In genomic region chr18:11042247-11042646, GRCh38 we compare ENCODE assay signal across 22 cellular contexts.
A peak's percentile ranks its signal among the peaks of the same experiment; 100 is the strongest.
DNase-seq lines count a peak whose midpoint lies in the region; ATAC-seq, FAIRE-seq and TF ChIP-seq lines count a peak whose summit lies in the region.
"Had no signal": no experiment of that assay in that cellular context is flagged by ENCODE, and none has a peak within 500 bp of the region (broad histone marks: within the 10 kb centered on the region; RNA-seq: fewer than 3 reads in every experiment).

No MANE protein-coding gene starts in this region.

- no peak overlapping the region for H3K4me3 Mint-ChIP-seq in MCF 10A (ENCODE audit: unreplicated experiment)
- H3K4me3 Mint-ChIP-seq in activated T-cell treated with anti-CD3 and anti-CD28 coated beads, Interleukin-2, amount 50 U/mL, for 24 hours = no peak overlapping the region
- H3K4me3 Mint-ChIP-seq: activated CD4-positive, alpha-beta T cell treated with anti-CD3 and anti-CD28 coated beads for 36 hours; activated naive CD4-positive, alpha-beta T cell treated with anti-CD3 and anti-CD28 coated beads, Interleukin-2, amount 50 U/mL, for 24 hours had no signal

- intact Hi-C loops in MCF 10A (cut with micrococcal nuclease) = loop anchor here (5.0 to 10.0 kb wide), 3 partner anchors 35 to 480 kb away; no protein-coding TSS in a partner anchor
- intact Hi-C loops in breast epithelium (cut with DNase I; ENCODE audit: low total_unique reads) = no loop called here
- intact Hi-C loops in endothelial cell of umbilical vein (cut with micrococcal nuclease) = loop anchor here (5.0 kb wide), 1 partner anchor 35 kb away; no protein-coding TSS in a partner anchor

- H3K9me3 Mint-ChIP-seq in MCF 10A (ENCODE audit: unreplicated experiment) = no peaks in the 10 kb centered on the region
- H3K9me3 Mint-ChIP-seq in activated T-cell treated with anti-CD3 and anti-CD28 coated beads, Interleukin-2, amount 50 U/mL, for 24 hours = no peaks in the 10 kb centered on the region
- H3K9me3 Mint-ChIP-seq: activated naive CD4-positive, alpha-beta T cell treated with anti-CD3 and anti-CD28 coated beads, Interleukin-2, amount 50 U/mL, for 24 hours had no signal

- FAIRE-seq in endothelial cell of umbilical vein (lab: Jason Lieb, UNC) = no peak
- FAIRE-seq: endometrium had no signal

- no peaks in the 10 kb centered on the region for H3K27me3 ChIP-seq in breast epithelium
- H3K27me3 ChIP-seq in endothelial cell of umbilical vein (ENCODE audit: control insufficient read depth in 2 of 2, insufficient read depth in 2 of 2, low read length in 2 of 2) = no peaks in the 10 kb centered on the region
- no peaks in the 10 kb centered on the region for H3K27me3 ChIP-seq in mesenchymal stem cell (ENCODE audit: control insufficient read depth in 1 of 2, insufficient read depth in 1 of 2, low read length in 2 of 2)
- H3K27me3 ChIP-seq: BLaER1 treated with 17β-estradiol and CSF1 and Interleukin-3, amounts not matched to agents 10 nM and 100 nM; cardiac muscle cell; gastroesophageal sphincter; neutrophil; SJSA1; tibial nerve had no signal

- dilution Hi-C loops in endothelial cell of umbilical vein (cut with MboI; ENCODE audit: extremely low pct_ligation_motif_present, low sequenced_read_pairs) = no loop called here

- H3K36me3 Mint-ChIP-seq in MCF 10A (ENCODE audit: insufficient read depth, unreplicated experiment) = no peaks in the 10 kb centered on the region
- no peaks in the 10 kb centered on the region for H3K36me3 Mint-ChIP-seq in activated T-cell treated with anti-CD3 and anti-CD28 coated beads, Interleukin-2, amount 50 U/mL, for 24 hours (ENCODE audit: low read depth)
- H3K36me3 Mint-ChIP-seq: activated naive CD4-positive, alpha-beta T cell treated with anti-CD3 and anti-CD28 coated beads, Interleukin-2, amount 50 U/mL, for 24 hours had no signal

- no peak overlapping the region for H2BK5ac ChIP-seq in mesenchymal stem cell (ENCODE audit: low read depth, low read length, poor library complexity, severe bottlenecking)

- H4K20me1 ChIP-seq in endothelial cell of umbilical vein (replicated peaks; ENCODE audit: control insufficient read depth, extremely low read depth, insufficient read depth, low read length) = no peaks in the 10 kb centered on the region
- H4K20me1 ChIP-seq: BLaER1 treated with 17β-estradiol and CSF1 and Interleukin-3, amounts not matched to agents 10 nM and 100 nM had no signal

- H2AK5ac ChIP-seq in mesenchymal stem cell (ENCODE audit: low read length, severe bottlenecking) = peak overlapping the region; percentile 58

- BruUV-seq in MCF 10A (replicated peaks; lab: Mats Ljungman, UMichigan) (no TSS peak), endothelial cell of umbilical vein (replicated peaks; lab: Mats Ljungman, UMichigan) (no TSS peak)

- H4K91ac ChIP-seq in mesenchymal stem cell (ENCODE audit: low read length) = peak overlapping the region; percentile 61

- H4K8ac ChIP-seq in mesenchymal stem cell (ENCODE audit: low read length) = no peak overlapping the region

- H3K79me1 ChIP-seq in mesenchymal stem cell (replicated peaks; ENCODE audit: low read length, poor library complexity, severe bottlenecking) = no peaks in the 10 kb centered on the region

- no peak for ATAC-seq in HG03432 (IDR thresholded peaks at IDR 0.05; ENCODE audit: unreplicated experiment)
- ATAC-seq: activated CD4-positive, alpha-beta T cell treated with anti-CD3 and anti-CD28 coated beads for 36 hours; gastroesophageal sphincter had no signal

- peak overlapping the region; percentile 3 for H3K27ac Mint-ChIP-seq in MCF 10A (ENCODE audit: low read depth, unreplicated experiment)
- no peak overlapping the region for H3K27ac Mint-ChIP-seq in activated T-cell treated with anti-CD3 and anti-CD28 coated beads, Interleukin-2, amount 50 U/mL, for 24 hours
- H3K27ac Mint-ChIP-seq: activated CD4-positive, alpha-beta T cell treated with anti-CD3 and anti-CD28 coated beads for 36 hours; activated naive CD4-positive, alpha-beta T cell treated with anti-CD3 and anti-CD28 coated beads, Interleukin-2, amount 50 U/mL, for 24 hours had no signal

- H3K4me1 Mint-ChIP-seq in MCF 10A (ENCODE audit: insufficient read depth, unreplicated experiment) = no peaks in the 10 kb centered on the region
- H3K4me1 Mint-ChIP-seq in activated T-cell treated with anti-CD3 and anti-CD28 coated beads, Interleukin-2, amount 50 U/mL, for 24 hours (ENCODE audit: low read depth) = no peaks in the 10 kb centered on the region
- H3K4me1 Mint-ChIP-seq: activated CD4-positive, alpha-beta T cell treated with anti-CD3 and anti-CD28 coated beads for 36 hours; activated naive CD4-positive, alpha-beta T cell treated with anti-CD3 and anti-CD28 coated beads, Interleukin-2, amount 50 U/mL, for 24 hours had no signal

- no peak for DNase-seq in MCF 10A (ENCODE audit: unreplicated experiment)
- DNase-seq in breast epithelium (ENCODE audit: low spot score in 2 of 2) = no peak
- DNase-seq in endothelial cell of umbilical vein (ENCODE audit: low read depth, low spot score) = peak; percentile 41
- DNase-seq in mesenchymal stem cell = peak; percentile 93
- DNase-seq in AG08396 (ENCODE audit: low spot score) = no peak
- no peak for DNase-seq in activated T-cell treated with anti-CD3 and anti-CD28 coated beads, Interleukin-2, amount 50 U/mL, for 24 hours
- no peak for DNase-seq in cerebellum (ENCODE audit: low spot score)
- DNase-seq: 8988T; activated CD4-positive, alpha-beta T cell treated with anti-CD3 and anti-CD28 coated beads for 36 hours; DMS53; NCI-H2081; right cardiac atrium; stimulated activated CD4-positive, alpha-beta T cell treated with anti-CD3 and anti-CD28 coated beads, Interleukin-4, amount 100 ng/mL, for 1 hour had no signal

- peak overlapping the region; percentile 54 for H2BK120ac ChIP-seq in mesenchymal stem cell (ENCODE audit: low read depth, low read length)

- peaks cover 0 to 6% of the 10 kb centered on the region in 2 donors for H3K9me3 ChIP-seq in breast epithelium
- no peaks in the 10 kb centered on the region for H3K9me3 ChIP-seq in endothelial cell of umbilical vein (replicated peaks; ENCODE audit: control insufficient read depth, insufficient read depth, low read length)
- H3K9me3 ChIP-seq in mesenchymal stem cell (ENCODE audit: control insufficient read depth, low read length) = no peaks in the 10 kb centered on the region
- H3K9me3 ChIP-seq: BLaER1 treated with 17β-estradiol and CSF1 and Interleukin-3, amounts not matched to agents 10 nM and 100 nM; neutrophil; SJSA1; tibial nerve had no signal

- H3K23ac ChIP-seq in mesenchymal stem cell (ENCODE audit: low read length in 2 of 2) = no peak overlapping the region

- TF ChIP-seq CTCF in MCF 10A (IDR thresholded peaks at IDR 0.05; ENCODE audit: unreplicated experiment) = no peak
- no peak for TF ChIP-seq CTCF in breast epithelium (IDR thresholded peaks at IDR 0.05)
- no peak for TF ChIP-seq CTCF in endothelial cell of umbilical vein (IDR thresholded peaks at IDR 0.05; ENCODE audit: extremely low read depth in 1 of 2, insufficient read depth in 1 of 2, low read depth in 1 of 2, low read length in 2 of 2)

- CTCF ChIA-PET in MCF 10A (lab: Yijun Ruan, JAX) = interaction anchor here (0.9 to 6.1 kb wide), 8 partner anchors 9 to 511 kb away, joined by 3 to 137 read pairs (median 8); no protein-coding TSS in a partner anchor
- CTCF ChIA-PET in endothelial cell of umbilical vein (lab: Charles Lee) = interaction anchor here (1.9 to 11.5 kb wide), 2 partner anchors 116 to 191 kb away, joined by 15 to 320 read pairs; no protein-coding TSS in a partner anchor

- H3K4me3 ChIP-seq in breast epithelium (no peak overlapping the region), endothelial cell of umbilical vein (replicated peaks in 1 of 3; ENCODE audit: insufficient read depth in 1 of 3, low read depth in 1 of 3, low read length in 3 of 3) (no peak overlapping the region), mesenchymal stem cell (ENCODE audit: insufficient read depth in 1 of 2, low read depth in 1 of 2, low read length in 2 of 2) (no peak overlapping the region)
- H3K4me3 ChIP-seq: BLaER1 treated with 17β-estradiol and CSF1 and Interleukin-3, amounts not matched to agents 10 nM and 100 nM; cardiac muscle cell; gastroesophageal sphincter; SJSA1; tibial nerve had no signal

- H3K36me3 ChIP-seq in breast epithelium (no peaks in the 10 kb centered on the region), endothelial cell of umbilical vein (ENCODE audit: control insufficient read depth in 2 of 2, extremely low read depth in 1 of 2, insufficient read depth in 2 of 2, low read length in 2 of 2) (no peaks in the 10 kb centered on the region), mesenchymal stem cell (ENCODE audit: control insufficient read depth in 1 of 2, insufficient read depth in 2 of 2, low read depth in 1 of 2, low read length in 2 of 2) (no peaks in the 10 kb centered on the region)
- H3K36me3 ChIP-seq: BLaER1 treated with 17β-estradiol and CSF1 and Interleukin-3, amounts not matched to agents 10 nM and 100 nM; cardiac muscle cell; gastroesophageal sphincter; neutrophil; SJSA1; tibial nerve had no signal

- H3K79me2 ChIP-seq in endothelial cell of umbilical vein (ENCODE audit: control insufficient read depth, insufficient read depth, low read length) = no peaks in the 10 kb centered on the region

- 4% methylated on average over 3 of the region's 4 CpGs for WGBS in mesenchymal stem cell

- peak overlapping the region; percentile 65 for H2AFZ ChIP-seq in endothelial cell of umbilical vein (ENCODE audit: low read depth, low read length)
- no peak overlapping the region for H2AFZ ChIP-seq in mesenchymal stem cell (ENCODE audit: low read depth, low read length)

- H3K4ac ChIP-seq in mesenchymal stem cell (ENCODE audit: low read depth in 1 of 2, low read length in 2 of 2) = peak overlapping the region in 1 of 2 experiments; percentile 87

- no peak overlapping the region for H3K14ac ChIP-seq in mesenchymal stem cell (ENCODE audit: low read length in 2 of 2)

- H3K4me2 ChIP-seq in endothelial cell of umbilical vein (ENCODE audit: insufficient read depth, low read length) = no peak overlapping the region
- H3K4me2 ChIP-seq in mesenchymal stem cell (ENCODE audit: low read length, poor library complexity, severe bottlenecking) = no peak overlapping the region
- H3K4me2 ChIP-seq: BLaER1 treated with 17β-estradiol and CSF1 and Interleukin-3, amounts not matched to agents 10 nM and 100 nM had no signal

- POLR2A ChIA-PET in MCF 10A (lab: Yijun Ruan, JAX) (interaction anchor here (1.0 to 3.3 kb wide), 2 partner anchors 112 to 191 kb away, joined by 3 to 11 read pairs; no protein-coding TSS in a partner anchor), endothelial cell of umbilical vein (lab: Charles Lee) (no interaction called here)

- no peaks in the 10 kb centered on the region for H3K4me1 ChIP-seq in breast epithelium
- peaks cover 23% of the 10 kb centered on the region for H3K4me1 ChIP-seq in endothelial cell of umbilical vein (ENCODE audit: control insufficient read depth, extremely low read depth, insufficient read depth, low read length)
- peaks cover 10% of the 10 kb centered on the region for H3K4me1 ChIP-seq in mesenchymal stem cell (ENCODE audit: control insufficient read depth, insufficient read depth, low read depth, low read length)
- H3K4me1 ChIP-seq: gastroesophageal sphincter had no signal

- H3K18ac ChIP-seq in mesenchymal stem cell (ENCODE audit: low read depth in 1 of 2, low read length in 2 of 2) = peak overlapping the region; percentile 18 to 58

- peak overlapping the region; percentile 49 to 91 for H2BK12ac ChIP-seq in mesenchymal stem cell (ENCODE audit: low read length in 2 of 2)

- H2BK15ac ChIP-seq in mesenchymal stem cell (ENCODE audit: low read depth, poor library complexity, severe bottlenecking) = no peak overlapping the region

- no peaks in the 10 kb centered on the region for H3K9me1 ChIP-seq in endothelial cell of umbilical vein (replicated peaks; ENCODE audit: control insufficient read depth, extremely low read depth, insufficient read depth, low read length)

- H3K27ac ChIP-seq in breast epithelium (no peak overlapping the region), endothelial cell of umbilical vein (ENCODE audit: insufficient read depth, low read depth, low read length) (no peak overlapping the region), mesenchymal stem cell (ENCODE audit: low read length, poor library complexity, severe bottlenecking) (no peak overlapping the region)
- H3K27ac ChIP-seq: BLaER1 treated with 17β-estradiol and CSF1 and Interleukin-3, amounts not matched to agents 10 nM and 100 nM; cardiac muscle cell; gastroesophageal sphincter; neutrophil; SJSA1 had no signal

- no peak overlapping the region for H3K9ac ChIP-seq in endothelial cell of umbilical vein (replicated peaks; ENCODE audit: extremely low read depth, insufficient read depth, low read length)
- no peak overlapping the region for H3K9ac ChIP-seq in mesenchymal stem cell (ENCODE audit: low read length)
- H3K9ac ChIP-seq: BLaER1 treated with 17β-estradiol and CSF1 and Interleukin-3, amounts not matched to agents 10 nM and 100 nM had no signal

- no peak for TF ChIP-seq POLR2A in breast epithelium (IDR thresholded peaks at IDR 0.05)
- no peak for TF ChIP-seq POLR2A in endothelial cell of umbilical vein (IDR thresholded peaks at IDR 0.05; ENCODE audit: low read depth, low read length)

- no peaks in the 10 kb centered on the region for H3K27me3 Mint-ChIP-seq in MCF 10A (ENCODE audit: insufficient read depth, unreplicated experiment)
- H3K27me3 Mint-ChIP-seq in activated T-cell treated with anti-CD3 and anti-CD28 coated beads, Interleukin-2, amount 50 U/mL, for 24 hours = peaks cover 7% of the 10 kb centered on the region

Comparison
In these comparisons a context has a peak if more than half of its experiments do, and no peak if none do; other contexts are left out.
1. DNase-seq: peak in endothelial cell of umbilical vein (single experiment) and mesenchymal stem cell (single experiment); none in MCF 10A (single experiment), breast epithelium (0 of 2), AG08396 (single experiment), activated T-cell treated with anti-CD3 and anti-CD28 coated beads, Interleukin-2, amount 50 U/mL, for 24 hours (single experiment) and cerebellum (single experiment).